ENCODE assay signal across 23 cellular contexts in genomic region chr2:232324778-232325177, GRCh38. TPM values are rescaled to one million over a fixed set of nuclear protein-coding genes. Genes with fewer than 3 reads are reported as not detected.
DNase-seq lines count a peak whose midpoint lies in the region; ATAC-seq and TF ChIP-seq lines count a peak whose summit lies in the region.
"Had no signal": no experiment of that assay in that cellular context is flagged by ENCODE, and none has a peak within 500 bp of the region (broad histone marks: within the 10 kb centered on the region; RNA-seq: fewer than 3 reads in every experiment).

No MANE protein-coding gene starts in this region.

- no peaks in the 10 kb centered on the region for H4K20me1 ChIP-seq in H9 (ENCODE audit: control insufficient read depth, insufficient read depth, insufficient read length)

- no peak overlapping the region for H4K91ac ChIP-seq in H9 (ENCODE audit: insufficient read length, low read depth, low read length)

- H2BK12ac ChIP-seq in H9 (ENCODE audit: insufficient read length, low read depth, low read length), result no peak overlapping the region

- H3K9me3 ChIP-seq in right atrium auricular region (no peaks in the 10 kb centered on the region), H9 (ENCODE audit: control insufficient read depth, low read depth, low read length) (no peaks in the 10 kb centered on the region), neutrophil (no peaks in the 10 kb centered on the region)

- no peak overlapping the region for H3K4me3 Mint-ChIP-seq in H9
- H3K4me3 Mint-ChIP-seq: CD4-positive, alpha-beta T cell; GM23338 had no signal

- H3K23me2 ChIP-seq in H9 (ENCODE audit: insufficient read length, low read depth, low read length, poor library complexity, severe bottlenecking), result no peaks in the 10 kb centered on the region

- H3K4me1 Mint-ChIP-seq in H9, result peaks cover 7 to 26% of the 10 kb centered on the region in 2 experiments; a peak in 3 of 4 replicates

- no peak overlapping the region for H4K8ac ChIP-seq in H9 (replicated peaks; ENCODE audit: insufficient read length, low read depth, low read length)

- peak; percentile 5 for DNase-seq in Right ventricle myocardium superior
- DNase-seq in right atrium auricular region (ENCODE audit: low spot score), result no peak
- peak; percentile 14 for DNase-seq in H9
- no peak for DNase-seq in AG20443 (ENCODE audit: low spot score)
- DNase-seq: ACHN; AML-193; CD4-positive, alpha-beta T cell; DMS153; GDM1; KBM-7; MV-4-11; NCI-H1417 treated with DMSO at 0.1 percent for 48 hours; NCI-H187 treated with DMSO at 0.1 percent for 48 hours; NCI-H345; NCI-H524 treated with DMSO at 0.1 percent for 48 hours; PC-3; RPMI8226 had no signal

- H3K27me3 Mint-ChIP-seq in H9 (ENCODE audit: low read depth), result no peaks in the 10 kb centered on the region
- H3K27me3 Mint-ChIP-seq: CD4-positive, alpha-beta T cell had no signal

- H3K14ac ChIP-seq in H9 (ENCODE audit: insufficient read depth, low read length), result no peak overlapping the region

- H3K56ac ChIP-seq in H9 (ENCODE audit: insufficient read length, low read depth, low read length), result no peak overlapping the region

- intact Hi-C loops in Right ventricle myocardium superior (cut with DNase I), result no loop called here

- WGBS in H9 (ENCODE audit: extremely low coverage, insufficient read length, low lambda C conversion rate), result no CpG with 5 or more reads among the region's 4 CpGs

- no peak overlapping the region for H2BK15ac ChIP-seq in H9 (ENCODE audit: low read depth, low read length)

- H3K18ac ChIP-seq in H9 (ENCODE audit: insufficient read length, low read depth, low read length), result no peak overlapping the region

- no peak for ATAC-seq in Right ventricle myocardium superior (ENCODE audit: poor library complexity)
- no peak for ATAC-seq in HG03378 (IDR thresholded peaks at IDR 0.05; ENCODE audit: unreplicated experiment)
- no peak for ATAC-seq in HG02763 (IDR thresholded peaks at IDR 0.05; ENCODE audit: unreplicated experiment)
- ATAC-seq: HepG2, PC-3 had no signal

- H2BK120ac ChIP-seq in H9 (ENCODE audit: low read depth, low read length, poor library complexity, severe bottlenecking), result no peak overlapping the region

- no peaks in the 10 kb centered on the region; a peak in 1 of 5 replicates for H3K9me3 Mint-ChIP-seq in H9
- H3K9me3 Mint-ChIP-seq: CD4-positive, alpha-beta T cell; GM23338 had no signal

- no peaks in the 10 kb centered on the region for H3K79me1 ChIP-seq in H9 (ENCODE audit: insufficient read depth, low read depth, low read length, poor library complexity, severe bottlenecking)

- H3K4ac ChIP-seq in H9 (ENCODE audit: low read depth, low read length), result no peak overlapping the region

- H3K9ac ChIP-seq in H9 (ENCODE audit: extremely low read depth, insufficient read length, low read length), result no peak overlapping the region

- no peak overlapping the region for H3K23ac ChIP-seq in H9 (ENCODE audit: insufficient read length, low read depth, low read length)

- H3K27me3 ChIP-seq in right atrium auricular region, result no peaks in the 10 kb centered on the region
- no peaks in the 10 kb centered on the region for H3K27me3 ChIP-seq in H9 (ENCODE audit: insufficient read depth, low read length)
- no peaks in the 10 kb centered on the region for H3K27me3 ChIP-seq in neutrophil

- H2AK5ac ChIP-seq in H9 (ENCODE audit: insufficient read length, low read length), result no peak overlapping the region

- H3T11ph ChIP-seq in H9 (ENCODE audit: low read length), result no peak overlapping the region

- H3K27ac Mint-ChIP-seq in H9, result no peak overlapping the region
- H3K27ac Mint-ChIP-seq: GM23338 had no signal

- H3K4me3 ChIP-seq in right atrium auricular region, result no peak overlapping the region
- no peak overlapping the region for H3K4me3 ChIP-seq in neutrophil (ENCODE audit: low read depth in 1 of 2, low read length in 1 of 2)
- H3K4me3 ChIP-seq: GM23338 had no signal

- no peak overlapping the region for H2AFZ ChIP-seq in H9 (ENCODE audit: low read length)
- H2AFZ ChIP-seq: GM23338 had no signal

- H3K4me1 ChIP-seq in right atrium auricular region (peaks cover 0 to 5% of the 10 kb centered on the region in 2 donors), H9 (ENCODE audit: insufficient read depth, low read length) (no peaks in the 10 kb centered on the region), neutrophil (ENCODE audit: control insufficient read depth in 1 of 2, insufficient read depth in 1 of 2, low read depth in 1 of 2, low read length in 1 of 2) (peaks cover 3 to 13% of the 10 kb centered on the region in 2 experiments)

- no peak overlapping the region for H3K4me2 ChIP-seq in H9 (ENCODE audit: insufficient read depth, insufficient read length, low read length)
- H3K4me2 ChIP-seq: GM23338 had no signal

- H3K36me3 ChIP-seq in right atrium auricular region, result no peaks in the 10 kb centered on the region
- H3K36me3 ChIP-seq in neutrophil, result no peaks in the 10 kb centered on the region

- no peak overlapping the region for H2BK20ac ChIP-seq in H9 (ENCODE audit: low read depth, low read length, poor library complexity, severe bottlenecking)

- H3K27ac ChIP-seq in right atrium auricular region (no peak overlapping the region), H9 (ENCODE audit: insufficient read length, low read depth, low read length) (no peak overlapping the region), neutrophil (peak overlapping the region; percentile 38)

- no peaks in the 10 kb centered on the region; a peak in 1 of 7 replicates for H3K36me3 Mint-ChIP-seq in H9 (ENCODE audit: insufficient read depth in 1 of 3, low read depth in 3 of 3)

- H3K79me2 ChIP-seq in H9 (ENCODE audit: insufficient read depth, low read length), result no peaks in the 10 kb centered on the region

- H2BK5ac ChIP-seq in H9 (ENCODE audit: insufficient read length, low read length), result no peak overlapping the region

- H4K5ac ChIP-seq in H9 (ENCODE audit: insufficient read length, low read depth, low read length), result no peak overlapping the region

- TF ChIP-seq CTCF in right atrium auricular region (IDR thresholded peaks at IDR 0.05) (no peak), H9 (conservative IDR thresholded peaks at IDR 0.05) (no peak), neutrophil (IDR thresholded peaks at IDR 0.05) (no peak)

RNA-seq across cellular contexts. Expression of gene ALPP, which starts 53.8 kb away (rescaled TPM):
- total RNA-seq in Right ventricle myocardium superior (not detected), right atrium auricular region (not detected), H9 (2021) (0.15 and 0.20 TPM in 2 replicates)
- total RNA-seq: CD4-positive, alpha-beta T cell; Daoy; HepG2 had no signal

Comparison
In these comparisons a context has a peak if more than half of its experiments do, and no peak if none do; other contexts are left out.
1. DNase-seq: peak in Right ventricle myocardium superior (single experiment) and H9 (single experiment); none in right atrium auricular region (single experiment) and AG20443 (single experiment).